9 cellular contexts compared by ENCODE assay signal in the genomic region with DNA sequence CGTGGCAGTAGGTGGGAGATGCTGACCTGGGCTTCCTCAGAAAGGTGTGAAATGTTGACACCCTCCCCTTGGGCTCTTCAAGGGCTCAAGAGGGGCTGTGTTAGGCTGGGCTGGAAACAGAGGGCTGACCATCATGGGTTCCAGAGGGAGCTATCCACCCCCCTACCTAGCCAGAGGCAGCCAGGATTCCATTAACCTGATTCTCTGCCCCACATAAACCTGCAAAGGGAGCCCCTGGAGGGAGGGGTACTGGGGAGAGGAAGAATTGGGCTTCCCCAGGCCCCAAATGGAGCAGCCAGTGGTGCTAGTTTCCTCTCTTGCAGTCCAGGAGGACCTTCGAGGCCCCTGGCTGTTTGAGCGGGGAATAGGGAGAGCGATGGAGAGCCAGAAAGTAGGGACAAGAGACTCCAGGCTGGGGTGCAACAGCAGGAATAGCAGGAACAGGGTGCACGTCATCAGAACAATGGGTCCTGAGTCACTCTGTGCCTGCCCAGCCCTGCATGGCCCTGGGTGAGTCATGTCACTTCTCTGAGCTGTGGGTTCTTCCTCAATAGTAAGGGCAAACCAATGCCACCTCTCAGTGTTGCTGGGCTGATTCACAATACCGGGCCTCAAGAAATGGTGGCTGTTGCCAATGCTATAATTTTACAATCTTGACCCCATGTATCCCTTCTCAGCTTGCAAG.
DNase-seq lines count a peak whose midpoint lies in the region; ATAC-seq and TF ChIP-seq lines count a peak whose summit lies in the region.
"Had no signal": no experiment of that assay in that cellular context is flagged by ENCODE, and none has a peak within 500 bp of the region (broad histone marks: within the 10 kb centered on the region; RNA-seq: fewer than 3 reads in every experiment).

No MANE protein-coding gene starts in this region.

- no peaks in the 10 kb centered on the region for H3K36me3 Mint-ChIP-seq in HFFc6 (ENCODE audit: low read depth)

- H3K4me3 ChIP-seq in A673 (ENCODE audit: low read depth, low read length, poor library complexity, severe bottlenecking), result no peak overlapping the region
- no peak overlapping the region for H3K4me3 ChIP-seq in adrenal gland
- H3K4me3 ChIP-seq in tibial artery, result no peak overlapping the region
- H3K4me3 ChIP-seq: body of pancreas had no signal

- DNase-seq in A673 (ENCODE audit: low spot score), result peak; percentile 23
- DNase-seq in HFFc6, result peak; percentile 97
- peak; percentile 53 to 90 (median 86) for DNase-seq in adrenal gland
- DNase-seq in left colon, result peak; percentile 24 to 70
- no peak for DNase-seq in tibial artery
- no peak for DNase-seq in KG1 (lab: John Stamatoyannopoulos, UW)

- intact Hi-C loops in A673 (cut with micrococcal nuclease; ENCODE audit: unreplicated experiment), result no loop called here
- intact Hi-C loops in adrenal gland (cut with DNase I), result no loop called here
- intact Hi-C loops in left colon (cut with DNase I, micrococcal nuclease), result no loop called here
- intact Hi-C loops in tibial artery (cut with DNase I; ENCODE audit: low total_unique reads), result no loop called here

- TF ChIP-seq POLR2A in adrenal gland (IDR thresholded peaks at IDR 0.05), result peak in 1 of 2 donors; percentile 13

- H3K27me3 ChIP-seq in A673 (replicated peaks; ENCODE audit: insufficient read depth, low read depth, low read length, poor library complexity) (no peaks in the 10 kb centered on the region), adrenal gland (no peaks in the 10 kb centered on the region), tibial artery (peaks cover 0 to 14% of the 10 kb centered on the region in 2 donors)
- H3K27me3 ChIP-seq: body of pancreas had no signal

- no peak overlapping the region for H3K27ac ChIP-seq in A673 (ENCODE audit: low read depth, low read length, poor library complexity, severe bottlenecking)
- H3K27ac ChIP-seq in adrenal gland, result peak overlapping the region in 2 of 5 donors; percentile 65 to 78
- H3K27ac ChIP-seq in tibial artery, result no peak overlapping the region
- H3K27ac ChIP-seq: body of pancreas had no signal

- H3K36me3 ChIP-seq in A673 (ENCODE audit: insufficient read depth, low read length, poor library complexity, severe bottlenecking) (no peaks in the 10 kb centered on the region), adrenal gland (replicated peaks in 1 of 2) (no peaks in the 10 kb centered on the region), tibial artery (no peaks in the 10 kb centered on the region)

- ATAC-seq in left colon (peak; percentile 96), HG03139 (IDR thresholded peaks at IDR 0.05; ENCODE audit: unreplicated experiment) (no peak), HG03520 (IDR thresholded peaks at IDR 0.05; ENCODE audit: unreplicated experiment) (no peak)
- ATAC-seq: body of pancreas had no signal

- no peaks in the 10 kb centered on the region for H3K9me3 Mint-ChIP-seq in HFFc6

- H3K27ac Mint-ChIP-seq in HFFc6, result peak overlapping the region; percentile 87

- peak overlapping the region; percentile 31 for H3K4me3 Mint-ChIP-seq in HFFc6

- CTCF ChIA-PET in A673 (lab: Charles Lee), result no interaction called here

- H3K27me3 Mint-ChIP-seq in HFFc6 (ENCODE audit: insufficient read depth), result peaks cover 2% of the 10 kb centered on the region; the same call in 1 of the 2 replicates

- no peaks in the 10 kb centered on the region for H3K9me3 ChIP-seq in A673 (ENCODE audit: low read depth, low read length, poor library complexity, severe bottlenecking)
- no peaks in the 10 kb centered on the region for H3K9me3 ChIP-seq in adrenal gland (replicated peaks in 1 of 3)
- no peaks in the 10 kb centered on the region for H3K9me3 ChIP-seq in tibial artery
- H3K9me3 ChIP-seq: body of pancreas had no signal

- peaks cover 40% of the 10 kb centered on the region for H3K4me1 Mint-ChIP-seq in HFFc6 (ENCODE audit: low read depth)

- H3K4me1 ChIP-seq in A673 (ENCODE audit: insufficient read depth, low read length, poor library complexity, severe bottlenecking), result no peaks in the 10 kb centered on the region
- H3K4me1 ChIP-seq in adrenal gland (replicated peaks in 1 of 2), result peaks cover 0 to 12% of the 10 kb centered on the region in 2 donors
- peaks cover 0 to 4% (median 0%) of the 10 kb centered on the region in 4 donors for H3K4me1 ChIP-seq in tibial artery

- WGBS in adrenal gland, 4 donors, result 40 to 63% (median 54%) methylated on average over 4 to 6 of the region's 6 CpGs

- no TSS peak for BruUV-seq in A673 (replicated peaks; lab: Mats Ljungman, UMichigan)

- POLR2A ChIA-PET in A673 (lab: Charles Lee; ENCODE audit: low non-redundant PET), result no interaction called here

- TF ChIP-seq CTCF in A673 (conservative IDR thresholded peaks at IDR 0.05; ENCODE audit: low read depth, low read length), result no peak
- TF ChIP-seq CTCF in HFFc6 (IDR thresholded peaks at IDR 0.05), result no peak
- TF ChIP-seq CTCF in adrenal gland (IDR thresholded peaks at IDR 0.05), result no peak
- no peak for TF ChIP-seq CTCF in tibial artery (IDR thresholded peaks at IDR 0.05)

Comparison
In these comparisons a context has a peak if more than half of its experiments do, and no peak if none do; other contexts are left out.
1. DNase-seq: peak in A673 (single experiment), HFFc6 (single experiment), adrenal gland (7 of 7) and left colon (2 of 2); none in tibial artery (0 of 2) and KG1 (single experiment).